ENCODE assay signal across 14 cellular contexts in the genomic region with DNA sequence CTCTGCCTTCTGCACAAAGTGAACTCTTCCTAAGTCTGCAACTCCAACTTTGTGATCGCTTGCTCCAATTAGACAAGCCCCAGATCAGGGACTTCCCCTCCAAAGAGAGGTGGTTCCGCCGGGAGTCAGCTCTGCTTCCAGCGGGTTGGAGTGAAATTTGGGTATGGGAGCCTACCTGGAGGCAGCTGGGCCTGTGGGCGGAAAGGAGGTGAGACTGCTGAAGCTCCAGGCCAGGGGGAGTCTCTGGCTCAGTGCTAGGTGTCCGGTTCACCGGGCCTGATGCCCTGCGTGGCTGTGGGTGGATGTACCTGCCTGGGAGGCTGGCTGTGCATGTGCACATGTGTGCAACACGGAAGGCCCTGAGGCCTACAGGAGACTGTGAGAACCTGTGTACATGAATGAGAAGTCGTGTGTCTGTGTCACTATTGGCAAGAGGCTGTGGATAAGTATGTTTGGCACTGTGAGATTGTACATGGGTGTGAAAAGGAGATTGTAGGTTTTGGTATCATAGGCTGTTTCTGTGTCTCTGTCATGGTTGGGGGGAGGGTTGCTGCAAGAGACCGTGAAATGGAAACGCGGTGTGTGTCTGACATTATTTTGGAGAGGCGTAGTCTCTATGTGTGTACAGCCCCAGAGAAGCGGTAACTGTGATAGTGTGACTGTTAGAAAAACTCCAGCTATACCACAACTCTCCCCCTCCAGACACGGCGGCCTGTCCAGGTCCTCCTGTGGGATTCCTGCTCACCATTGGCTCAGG. TPM values are rescaled to one million over a fixed set of nuclear protein-coding genes. Genes with fewer than 3 reads are reported as not detected.
DNase-seq lines count a peak whose midpoint lies in the region; TF ChIP-seq lines count a peak whose summit lies in the region.
"Had no signal": no experiment of that assay in that cellular context is flagged by ENCODE, and none has a peak within 500 bp of the region (broad histone marks: within the 10 kb centered on the region; RNA-seq: fewer than 3 reads in every experiment).

No MANE protein-coding gene starts in this region.

- H3K36me3 Mint-ChIP-seq in neural crest cell (ENCODE audit: low read depth): peaks cover 4% of the 10 kb centered on the region

- intact Hi-C loops in thyroid gland (cut with DNase I): no loop called here

- H3K27me3 ChIP-seq in HUES64 (ENCODE audit: insufficient read depth, low read length) (peaks cover 100% of the 10 kb centered on the region), thyroid gland (peaks cover 89% of the 10 kb centered on the region)

- H3K4me1 ChIP-seq in ES-I3 (ENCODE audit: insufficient read depth, low read length) (peaks cover 17% of the 10 kb centered on the region), HUES64 (ENCODE audit: insufficient read depth, low read length) (peaks cover 40% of the 10 kb centered on the region), thyroid gland (peaks cover 26 to 42% of the 10 kb centered on the region in 2 donors)

- H3K9me3 ChIP-seq in ES-I3 (ENCODE audit: control insufficient read depth, insufficient read depth, low read length) (no peaks in the 10 kb centered on the region), HUES64 (ENCODE audit: insufficient read depth, low read depth, low read length) (no peaks in the 10 kb centered on the region), thyroid gland (no peaks in the 10 kb centered on the region)
- H3K9me3 ChIP-seq: transverse colon had no signal

- no peak for TF ChIP-seq POLR2A in thyroid gland (IDR thresholded peaks at IDR 0.05)

- TF ChIP-seq CTCF in epithelial cell of proximal tubule (conservative IDR thresholded peaks at IDR 0.05; ENCODE audit: low read depth, low read length) (no peak), neural crest cell (conservative IDR thresholded peaks at IDR 0.05) (no peak), thyroid gland (IDR thresholded peaks at IDR 0.05) (no peak)

- H3K36me3 ChIP-seq in ES-I3 (ENCODE audit: insufficient read depth, low read length): no peaks in the 10 kb centered on the region
- no peaks in the 10 kb centered on the region for H3K36me3 ChIP-seq in HUES64 (ENCODE audit: insufficient read depth, low read length)
- no peaks in the 10 kb centered on the region for H3K36me3 ChIP-seq in thyroid gland
- H3K36me3 ChIP-seq: transverse colon had no signal

- peak overlapping the region; percentile 45; the same call in 1 of the 2 replicates for H3K9ac ChIP-seq in ES-I3 (ENCODE audit: low read depth, low read length)
- H3K9ac ChIP-seq in HUES64 (ENCODE audit: low read depth, low read length): no peak overlapping the region
- H3K9ac ChIP-seq: GM23248 had no signal

- H3K27me3 Mint-ChIP-seq in neural crest cell (ENCODE audit: low read depth): peaks cover 100% of the 10 kb centered on the region

- H3K27ac ChIP-seq in HUES64 (ENCODE audit: low read depth, low read length) (no peak overlapping the region), thyroid gland (no peak overlapping the region)
- H3K27ac ChIP-seq: GM23248, RWPE1, transverse colon had no signal

- H3K9me3 Mint-ChIP-seq in neural crest cell: no peaks in the 10 kb centered on the region

- H3K4me3 ChIP-seq in HUES64 (ENCODE audit: low read length): peak overlapping the region; percentile 31
- peak overlapping the region; percentile 31 for H3K4me3 ChIP-seq in epithelial cell of proximal tubule (ENCODE audit: low read depth, low read length)
- H3K4me3 ChIP-seq in thyroid gland (replicated peaks in 1 of 3): no peak overlapping the region
- H3K4me3 ChIP-seq: GM23248 had no signal

- no peak for DNase-seq in epithelial cell of proximal tubule (ENCODE audit: low read depth)
- no peak for DNase-seq in neural crest cell (ENCODE audit: low read depth, low spot score)
- DNase-seq in thyroid gland: no peak
- no peak for DNase-seq in NCI-H69 (lab: John Stamatoyannopoulos, UW)
- DNase-seq in NK-92 treated with Interleukin-12 subunit alpha and Interleukin-12 subunit beta, amount 100 ng/mL, for 24 hours (lab: John Stamatoyannopoulos, UW): no peak
- DNase-seq: DMS 273 treated with DMSO at 0.1 percent for 48 hours, GM23248, head of caudate nucleus, NCI-H446, transverse colon had no signal

- no peak overlapping the region for H3K27ac Mint-ChIP-seq in neural crest cell (ENCODE audit: unreplicated experiment)

- peak overlapping the region; percentile 63 for H3K4me3 Mint-ChIP-seq in neural crest cell

- WGBS in HUES64: 13% methylated on average over 16 of the region's 17 CpGs
- WGBS in thyroid gland, 2 donors: 20 to 27% methylated on average over 15 to 17 of the region's 17 CpGs

- H3K4me1 Mint-ChIP-seq in neural crest cell: peaks cover 27% of the 10 kb centered on the region

RNA-seq across cellular contexts. Expression of gene LHX1, which starts 4.2 kb away (rescaled TPM):
- 4.3 TPM for polyA plus RNA-seq in HUES64 (2013, experiment 1 of 2)
- 6.0 TPM for polyA plus RNA-seq in HUES64 (2013, experiment 2 of 2)
- total RNA-seq in epithelial cell of proximal tubule: 43.1 and 51.9 TPM in 2 replicates
- total RNA-seq in neural crest cell: 0.43 and 1.1 TPM in 2 replicates
- total RNA-seq in thyroid gland: not detected
- total RNA-seq: GM23248, mononuclear cell, transverse colon had no signal
- polyA plus RNA-seq: GM23248 had no signal

RNA-seq across cellular contexts. Expression of gene AATF, which starts 7.3 kb away (rescaled TPM):
- polyA plus RNA-seq in HUES64 (2013, experiment 1 of 2): 41.9 TPM
- polyA plus RNA-seq in HUES64 (2013, experiment 2 of 2): 36.5 TPM
- 70.2 and 78.9 TPM in 2 replicates for total RNA-seq in epithelial cell of proximal tubule
- total RNA-seq in neural crest cell: 68.3 and 68.7 TPM in 2 replicates
- 10 to 100 TPM; 28.5 to 38.9 (median 32.4) TPM for total RNA-seq in thyroid gland

Comparison
In these comparisons a context has a peak if more than half of its experiments do, and no peak if none do; other contexts are left out.
1. H3K4me3 ChIP-seq: peak in HUES64 (single experiment) and epithelial cell of proximal tubule (single experiment); none in thyroid gland (0 of 3).
2. RNA of gene LHX1, which starts 4.2 kb away (total RNA-seq): 43.1 to 51.9 TPM in epithelial cell of proximal tubule; 0.43 to 1.1 TPM in neural crest cell and not detected in thyroid gland; every median in the first group is over 10 times any median in the second.